ENCODE assay signal across 21 cellular contexts in genomic region chrX:74338852-74339251, GRCh38. TPM values are rescaled to one million over a fixed set of nuclear protein-coding genes. Genes with fewer than 3 reads are reported as not detected.
DNase-seq lines count a peak whose midpoint lies in the region; FAIRE-seq and TF ChIP-seq lines count a peak whose summit lies in the region.
"Had no signal": no experiment of that assay in that cellular context is flagged by ENCODE, and none has a peak within 500 bp of the region (broad histone marks: within the 10 kb centered on the region; RNA-seq: fewer than 3 reads in every experiment).

No MANE protein-coding gene starts in this region.

- H3K27ac ChIP-seq in HEK293 (ENCODE audit: extremely low read depth, low read depth, low read length) (no peak overlapping the region), astrocyte (ENCODE audit: low read depth, low read length) (no peak overlapping the region), left ventricle myocardium inferior (replicated peaks) (no peak overlapping the region)
- H3K27ac ChIP-seq: BLaER1 treated with 17β-estradiol and CSF1 and Interleukin-3, amounts not matched to agents 10 nM and 100 nM; C4-2B had no signal

- H3K9ac ChIP-seq in astrocyte (ENCODE audit: low read length): no peak overlapping the region
- H3K9ac ChIP-seq: BLaER1 treated with 17β-estradiol and CSF1 and Interleukin-3, amounts not matched to agents 10 nM and 100 nM had no signal

- H3K27me3 Mint-ChIP-seq in astrocyte (ENCODE audit: low read depth, unreplicated experiment): no peaks in the 10 kb centered on the region

- H3K9me3 ChIP-seq in HEK293 (ENCODE audit: control insufficient read depth, insufficient read depth, low read depth, low read length) (no peaks in the 10 kb centered on the region; the same call in 1 of the 2 replicates), astrocyte (ENCODE audit: insufficient read depth, low read depth, low read length) (no peaks in the 10 kb centered on the region), left ventricle myocardium inferior (replicated peaks) (peaks cover 7% of the 10 kb centered on the region)
- H3K9me3 ChIP-seq: Caco-2 had no signal

- H3K27ac Mint-ChIP-seq in astrocyte (ENCODE audit: unreplicated experiment): no peak overlapping the region
- H3K27ac Mint-ChIP-seq: B cell; CD4-positive, alpha-beta T cell; CD8-positive, alpha-beta T cell had no signal

- CTCF ChIA-PET in HEK293 (lab: Yijun Ruan, JAX): interaction anchor here (0.6 kb wide), 1 partner anchor 96 kb away, joined by 3 read pairs; no protein-coding TSS in a partner anchor

- H3K36me3 Mint-ChIP-seq in astrocyte (ENCODE audit: low read depth, unreplicated experiment): no peaks in the 10 kb centered on the region
- H3K36me3 Mint-ChIP-seq: CD8-positive, alpha-beta T cell had no signal

- no peaks in the 10 kb centered on the region for H3K79me2 ChIP-seq in astrocyte (ENCODE audit: insufficient read depth, low read length)

- H3K4me3 ChIP-seq in HEK293 (ENCODE audit: low read depth, low read length) (no peak overlapping the region), astrocyte (ENCODE audit: insufficient read depth, low read depth, low read length) (no peak overlapping the region), left ventricle myocardium inferior (no peak overlapping the region)
- H3K4me3 ChIP-seq: BLaER1 treated with 17β-estradiol and CSF1 and Interleukin-3, amounts not matched to agents 10 nM and 100 nM had no signal

- no peaks in the 10 kb centered on the region for H3K36me3 ChIP-seq in HEK293 (ENCODE audit: control insufficient read depth in 2 of 2, insufficient read depth in 1 of 2, low read length in 2 of 2)
- no peaks in the 10 kb centered on the region for H3K36me3 ChIP-seq in astrocyte (ENCODE audit: insufficient read depth, low read length)
- H3K36me3 ChIP-seq in left ventricle myocardium inferior: no peaks in the 10 kb centered on the region
- H3K36me3 ChIP-seq: BLaER1 treated with 17β-estradiol and CSF1 and Interleukin-3, amounts not matched to agents 10 nM and 100 nM had no signal

- H3K4me1 Mint-ChIP-seq in astrocyte (ENCODE audit: low read depth, unreplicated experiment): peaks cover 10% of the 10 kb centered on the region

- intact Hi-C loops in left ventricle myocardium inferior (cut with micrococcal nuclease): no loop called here

- no peaks in the 10 kb centered on the region for H3K9me3 Mint-ChIP-seq in astrocyte (ENCODE audit: unreplicated experiment)
- H3K9me3 Mint-ChIP-seq: CD8-positive, alpha-beta T cell had no signal

- H3K4me3 Mint-ChIP-seq in astrocyte (ENCODE audit: unreplicated experiment): no peak overlapping the region
- H3K4me3 Mint-ChIP-seq: B cell; CD4-positive, alpha-beta T cell; CD8-positive, alpha-beta T cell had no signal

- H3K27me3 ChIP-seq in astrocyte (ENCODE audit: insufficient read depth, low read length) (no peaks in the 10 kb centered on the region), left ventricle myocardium inferior (ENCODE audit: low read depth) (no peaks in the 10 kb centered on the region)

- H3K4me2 ChIP-seq in astrocyte (ENCODE audit: low read length): no peak overlapping the region
- H3K4me2 ChIP-seq: BLaER1 treated with 17β-estradiol and CSF1 and Interleukin-3, amounts not matched to agents 10 nM and 100 nM had no signal

- no peak for DNase-seq in astrocyte (ENCODE audit: low read depth)
- DNase-seq in activated CD8-positive, alpha-beta memory T cell treated with anti-CD3 and anti-CD28 coated beads, Interleukin-2, amount 50 U/mL, for 48 hours: no peak
- DNase-seq in left ventricle myocardium inferior: no peak
- DNase-seq in hypothalamus (lab: John Stamatoyannopoulos, UW): no peak
- DNase-seq: 8988T; AML-193; Caco-2; Calu3; CD4-positive, alpha-beta T cell; CD8-positive, alpha-beta T cell; DMS79 treated with DMSO at 0.1 percent for 48 hours; GF-D8 had no signal

- POLR2A ChIA-PET in HEK293 (lab: Yijun Ruan, JAX): no interaction called here

- no peak for TF ChIP-seq CTCF in HEK293 (tag by site-specific recombination; IDR thresholded peaks at IDR 0.05)
- no peak for TF ChIP-seq CTCF in astrocyte (IDR thresholded peaks at IDR 0.05; ENCODE audit: insufficient read depth, low read depth, low read length)
- no peak for TF ChIP-seq CTCF in left ventricle myocardium inferior (IDR thresholded peaks at IDR 0.05; ENCODE audit: borderline replicate concordance)

- H3K4me1 ChIP-seq in HEK293 (ENCODE audit: control insufficient read depth, insufficient read depth, low read length): no peaks in the 10 kb centered on the region
- no peaks in the 10 kb centered on the region for H3K4me1 ChIP-seq in astrocyte (ENCODE audit: insufficient read depth, low read length)
- H3K4me1 ChIP-seq in left ventricle myocardium inferior: no peaks in the 10 kb centered on the region

- peak; percentile 92 for FAIRE-seq in astrocyte (lab: Jason Lieb, UNC)
- FAIRE-seq: A204.1, D721Med, G401.6, GM12891, GM19239 had no signal

- H4K20me1 ChIP-seq in astrocyte (ENCODE audit: insufficient read depth, low read length): no peaks in the 10 kb centered on the region
- H4K20me1 ChIP-seq: BLaER1 treated with 17β-estradiol and CSF1 and Interleukin-3, amounts not matched to agents 10 nM and 100 nM had no signal

- H2AFZ ChIP-seq in astrocyte (ENCODE audit: low read depth, low read length): no peak overlapping the region

TF ChIP-seq in HEK293, 187 proteins besides CTCF, POLR2A, EP300 and RAD21:
- TF ChIP-seq ZNF558 (tag by site-specific recombination; IDR thresholded peaks at IDR 0.05) (peak; percentile 99), ZNF350 (tag by site-specific recombination; IDR thresholded peaks at IDR 0.05) (no peak), ZNF549 (tag by site-specific recombination; IDR thresholded peaks at IDR 0.05) (no peak)

RNA-seq across cellular contexts. Expression of gene ZCCHC13, which starts 34.9 kb away (rescaled TPM):
- total RNA-seq in astrocyte: not detected in 2 replicates
- total RNA-seq in left ventricle myocardium inferior: not detected
- total RNA-seq: B cell; Caco-2; Calu3; CD4-positive, alpha-beta T cell; CD8-positive, alpha-beta T cell had no signal
